In genomic region chr2:113754989-113755689, GRCh38 we compare ENCODE assay signal across 8 cellular contexts. TPM values are rescaled to one million over a fixed set of nuclear protein-coding genes. Genes with fewer than 3 reads are reported as not detected.
DNase-seq lines count a peak whose midpoint lies in the region; ATAC-seq and TF ChIP-seq lines count a peak whose summit lies in the region.

No MANE protein-coding gene starts in this region.

- TF ChIP-seq CTCF in GM12865 (IDR thresholded peaks at IDR 0.05; ENCODE audit: insufficient read depth, low read depth, low read length, missing control alignments): no peak
- TF ChIP-seq CTCF in osteocyte (IDR thresholded peaks at IDR 0.05): no peak

- peak overlapping the region; percentile 91 for H3K27ac ChIP-seq in epithelial cell of prostate

- peak overlapping the region; percentile 95 for H3K4me3 ChIP-seq in GM12865 (ENCODE audit: low read depth, low read length)

- no peak for ATAC-seq in HG02870 (IDR thresholded peaks at IDR 0.05; ENCODE audit: unreplicated experiment)

- DNase-seq in GM12865 (ENCODE audit: low read depth) (no peak), OCI-M1 (lab: John Stamatoyannopoulos, UW) (peak; percentile 47), epithelial cell of prostate (ENCODE audit: low read depth, low spot score) (no peak), osteocyte (ENCODE audit: extremely low spot score, unreplicated experiment) (no peak), HuH-7.5 (ENCODE audit: low spot score) (no peak), SKM-1 (lab: John Stamatoyannopoulos, UW; ENCODE audit: unreplicated experiment) (no peak), islet precursor cell (no peak)

- peaks cover 34% of the 10 kb centered on the region for H3K4me1 Mint-ChIP-seq in osteocyte (ENCODE audit: unreplicated experiment)

- H3K36me3 Mint-ChIP-seq in osteocyte (ENCODE audit: unreplicated experiment): peaks cover 14% of the 10 kb centered on the region

- H3K27me3 Mint-ChIP-seq in osteocyte (ENCODE audit: unreplicated experiment): no peaks in the 10 kb centered on the region

- no peaks in the 10 kb centered on the region for H3K9me3 Mint-ChIP-seq in osteocyte (ENCODE audit: unreplicated experiment)

- H3K4me3 Mint-ChIP-seq in osteocyte (ENCODE audit: unreplicated experiment): peak overlapping the region; percentile 100

- H3K27ac Mint-ChIP-seq in osteocyte (ENCODE audit: unreplicated experiment): peak overlapping the region; percentile 90

RNA-seq across cellular contexts. Expression of gene SLC35F5, which starts 1.3 kb away (rescaled TPM):
- 83.4 and 89.0 TPM in 2 replicates for total RNA-seq in osteocyte
